ENCODE assay signal across 21 cellular contexts in the genomic region with DNA sequence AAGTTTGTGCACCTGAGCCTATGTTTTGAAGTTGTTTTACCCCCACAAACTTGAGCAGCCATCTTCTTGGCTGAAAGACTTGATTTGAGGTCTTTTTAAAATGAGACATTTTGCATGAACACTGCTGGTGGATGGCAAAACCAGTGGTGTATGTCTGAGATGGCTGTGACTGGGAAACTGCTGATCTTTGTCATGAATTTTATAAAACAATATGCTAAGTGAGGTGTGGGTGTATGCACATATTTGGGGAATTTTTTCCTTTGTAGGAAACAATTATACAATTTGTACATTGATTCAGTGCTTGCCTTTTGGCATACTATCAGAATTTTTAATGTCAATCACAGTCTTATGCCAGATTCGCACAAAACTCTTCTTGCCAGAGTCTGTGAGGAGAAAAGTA. TPM values are rescaled to one million over a fixed set of nuclear protein-coding genes. Genes with fewer than 3 reads are reported as not detected.
"Had no signal": no experiment of that assay in that cellular context is flagged by ENCODE, and none has a peak within 500 bp of the region (broad histone marks: within the 10 kb centered on the region; RNA-seq: fewer than 3 reads in every experiment).

No MANE protein-coding gene starts in this region.

- H3K27ac ChIP-seq: epithelial cell of prostate, neutrophil had no signal

- H3K27ac Mint-ChIP-seq: activated B cell treated with CpG ODN at 0.5 μM for 24 hours; activated naive CD8-positive, alpha-beta T cell; naive thymus-derived CD8-positive, alpha-beta T cell; stimulated activated naive CD8-positive, alpha-beta T cell treated with anti-CD3 and anti-CD28 coated beads, Interleukin-15, Interleukin-2, amounts not matched to agents 100 ng/mL and 50 ng/mL, for 24 hours had no signal

- H3K4me3 ChIP-seq: right atrium auricular region, testis had no signal

- H3K4me1 ChIP-seq: testis had no signal

- H3K27me3 ChIP-seq: neutrophil, right atrium auricular region, testis had no signal

- H3K4me1 Mint-ChIP-seq: activated B cell treated with CpG ODN at 0.5 μM for 24 hours; naive thymus-derived CD8-positive, alpha-beta T cell had no signal

- H3K36me3 Mint-ChIP-seq: activated naive CD8-positive, alpha-beta T cell; naive thymus-derived CD8-positive, alpha-beta T cell had no signal

- H3K27me3 Mint-ChIP-seq: activated B cell treated with CpG ODN at 0.5 μM for 24 hours; activated naive CD8-positive, alpha-beta T cell; brain; naive thymus-derived CD8-positive, alpha-beta T cell; stimulated activated naive CD8-positive, alpha-beta T cell treated with anti-CD3 and anti-CD28 coated beads, Interleukin-15, Interleukin-2, amounts not matched to agents 100 ng/mL and 50 ng/mL, for 24 hours had no signal

- H3K4me3 Mint-ChIP-seq: activated B cell treated with CpG ODN at 0.5 μM for 24 hours; activated naive CD8-positive, alpha-beta T cell; brain; naive thymus-derived CD8-positive, alpha-beta T cell; stimulated activated naive CD8-positive, alpha-beta T cell treated with anti-CD3 and anti-CD28 coated beads, Interleukin-15, Interleukin-2, amounts not matched to agents 100 ng/mL and 50 ng/mL, for 24 hours had no signal

- DNase-seq: activated B cell treated with CpG ODN at 0.5 μM for 24 hours; activated CD4-positive, alpha-beta T cell treated with anti-CD3 and anti-CD28 coated beads for 48 hours; activated CD8-positive, alpha-beta memory T cell treated with anti-CD3 and anti-CD28 coated beads for 24 hours; activated gamma-delta T cell treated with Interleukin-2 at 50 U/mL for 16 hours; amniotic stem cell; cortex of kidney; effector memory CD4-positive, alpha-beta T cell; islet precursor cell; naive thymus-derived CD8-positive, alpha-beta T cell; posterior cingulate gyrus; testis had no signal

- ATAC-seq: naive thymus-derived CD8-positive, alpha-beta T cell had no signal

- H3K9me3 ChIP-seq: neutrophil, right atrium auricular region, testis had no signal

- H3K9me3 Mint-ChIP-seq: activated B cell treated with CpG ODN at 0.5 μM for 24 hours; brain; naive thymus-derived CD8-positive, alpha-beta T cell; stimulated activated naive CD8-positive, alpha-beta T cell treated with anti-CD3 and anti-CD28 coated beads, Interleukin-15, Interleukin-2, amounts not matched to agents 100 ng/mL and 50 ng/mL, for 24 hours had no signal

RNA-seq across cellular contexts. Expression of a gene that starts 52.5 kb away (rescaled TPM):
- total RNA-seq: activated B cell treated with CpG ODN at 0.5 μM for 24 hours; frontal cortex; mucosa of gallbladder; right atrium auricular region; T-helper 2 cell treated with Interferon-gamma antibody and Interleukin-4, amounts not matched to agents 100 ng/mL and 5 ng/mL, for 36 hours; ureter had no signal
